ENCODE assay signal across 22 cellular contexts in genomic region chr1:1601564-1602320, GRCh38. TPM values are rescaled to one million over a fixed set of nuclear protein-coding genes. Genes with fewer than 3 reads are reported as not detected.
A peak's percentile ranks its signal among the peaks of the same experiment; 100 is the strongest.
DNase-seq lines count a peak whose midpoint lies in the region; ATAC-seq and TF ChIP-seq lines count a peak whose summit lies in the region.
"Had no signal": no experiment of that assay in that cellular context is flagged by ENCODE, and none has a peak within 500 bp of the region (broad histone marks: within the 10 kb centered on the region; RNA-seq: fewer than 3 reads in every experiment).

No MANE protein-coding gene starts in this region.

- intact Hi-C loops in upper lobe of right lung (cut with DNase I), result no loop called here

- H3K4me3 Mint-ChIP-seq in activated naive CD4-positive, alpha-beta T cell treated with anti-CD3 and anti-CD28 coated beads, Interleukin-2, amount 10 ng/mL, durations not matched to agents 7 days and 5 days, result peak overlapping the region; percentile 7
- peak overlapping the region; percentile 76 for H3K4me3 Mint-ChIP-seq in central memory CD8-positive, alpha-beta T cell
- H3K4me3 Mint-ChIP-seq: HFFc6 had no signal

- ATAC-seq in central memory CD8-positive, alpha-beta T cell (replicated peaks; ENCODE audit: extremely low read depth, poor library complexity, severe bottlenecking), result no peak
- ATAC-seq in upper lobe of right lung (no peak), HG03457 (IDR thresholded peaks at IDR 0.05; ENCODE audit: unreplicated experiment) (no peak), GM18520 (IDR thresholded peaks at IDR 0.05; ENCODE audit: unreplicated experiment) (no peak)
- ATAC-seq: heart right ventricle had no signal

- no peak overlapping the region for H3K27ac Mint-ChIP-seq in activated naive CD4-positive, alpha-beta T cell treated with anti-CD3 and anti-CD28 coated beads, Interleukin-2, amount 10 ng/mL, durations not matched to agents 7 days and 5 days
- H3K27ac Mint-ChIP-seq in central memory CD8-positive, alpha-beta T cell (ENCODE audit: low read depth), result no peak overlapping the region
- H3K27ac Mint-ChIP-seq: activated CD4-positive, alpha-beta memory T cell treated with anti-CD3 and anti-CD28 coated beads, Interleukin-2, amount 10 ng/mL, durations not matched to agents 7 days and 5 days; HFFc6 had no signal

- DNase-seq in activated naive CD4-positive, alpha-beta T cell treated with anti-CD3 and anti-CD28 coated beads, Interleukin-2, amount 10 ng/mL, durations not matched to agents 7 days and 5 days, result no peak
- no peak for DNase-seq in activated naive CD4-positive, alpha-beta T cell (lab: John Stamatoyannopoulos, UW)
- no peak for DNase-seq in central memory CD8-positive, alpha-beta T cell (ENCODE audit: low spot score in 2 of 2)
- peak; percentile 64 for DNase-seq in upper lobe of right lung
- DNase-seq: activated CD4-positive, alpha-beta memory T cell treated with anti-CD3 and anti-CD28 coated beads, Interleukin-2, amount 10 ng/mL, durations not matched to agents 7 days and 5 days; activated CD4-positive, CD25-positive, alpha-beta regulatory T cell; AML-193; effector CD4-positive, alpha-beta T cell; GF-D8; GM23248; heart right ventricle; HFFc6; KG1; mammary epithelial cell; NCI-H1694; NCI-H510A; stimulated activated CD8-positive, alpha-beta memory T cell treated with anti-CD3 and anti-CD28 coated beads, Interleukin-4, amount 100 ng/mL, for 48 hours; trophoblast cell had no signal

- peaks cover 16% of the 10 kb centered on the region for H3K4me1 ChIP-seq in upper lobe of right lung

- TF ChIP-seq CTCF in upper lobe of right lung (IDR thresholded peaks at IDR 0.05), result no peak

- no peak overlapping the region for H3K4me3 ChIP-seq in upper lobe of right lung
- H3K4me3 ChIP-seq: GM23248, heart right ventricle had no signal

- H3K36me3 Mint-ChIP-seq in activated naive CD4-positive, alpha-beta T cell treated with anti-CD3 and anti-CD28 coated beads, Interleukin-2, amount 10 ng/mL, durations not matched to agents 7 days and 5 days, result peaks cover 2% of the 10 kb centered on the region
- no peaks in the 10 kb centered on the region for H3K36me3 Mint-ChIP-seq in central memory CD8-positive, alpha-beta T cell (ENCODE audit: insufficient read depth)

- no peaks in the 10 kb centered on the region for H3K9me3 ChIP-seq in upper lobe of right lung
- H3K9me3 ChIP-seq: heart right ventricle, neutrophil had no signal

- no peaks in the 10 kb centered on the region for H3K36me3 ChIP-seq in upper lobe of right lung
- H3K36me3 ChIP-seq: heart right ventricle, neutrophil had no signal

- peaks cover 15% of the 10 kb centered on the region for H3K4me1 Mint-ChIP-seq in activated naive CD4-positive, alpha-beta T cell treated with anti-CD3 and anti-CD28 coated beads, Interleukin-2, amount 10 ng/mL, durations not matched to agents 7 days and 5 days
- H3K4me1 Mint-ChIP-seq in central memory CD8-positive, alpha-beta T cell, result peaks cover 7% of the 10 kb centered on the region

- peaks cover 24% of the 10 kb centered on the region for H3K27me3 ChIP-seq in upper lobe of right lung

- CTCF ChIA-PET in activated naive CD4-positive, alpha-beta T cell treated with anti-CD3 and anti-CD28 coated beads, Interleukin-2, amount 10 ng/mL, durations not matched to agents 7 days and 5 days (lab: Charles Lee), result no interaction called here

- H3K27me3 Mint-ChIP-seq in activated naive CD4-positive, alpha-beta T cell treated with anti-CD3 and anti-CD28 coated beads, Interleukin-2, amount 10 ng/mL, durations not matched to agents 7 days and 5 days, result peaks cover 59% of the 10 kb centered on the region
- H3K27me3 Mint-ChIP-seq in central memory CD8-positive, alpha-beta T cell, result no peaks in the 10 kb centered on the region

- no peaks in the 10 kb centered on the region for H3K9me3 Mint-ChIP-seq in activated naive CD4-positive, alpha-beta T cell treated with anti-CD3 and anti-CD28 coated beads, Interleukin-2, amount 10 ng/mL, durations not matched to agents 7 days and 5 days
- H3K9me3 Mint-ChIP-seq in central memory CD8-positive, alpha-beta T cell, result no peaks in the 10 kb centered on the region
- H3K9me3 Mint-ChIP-seq: activated CD4-positive, alpha-beta memory T cell treated with anti-CD3 and anti-CD28 coated beads, Interleukin-2, amount 10 ng/mL, durations not matched to agents 7 days and 5 days; HFFc6 had no signal

- no peak overlapping the region for H3K27ac ChIP-seq in upper lobe of right lung
- H3K27ac ChIP-seq: GM23248, heart right ventricle had no signal

RNA-seq across cellular contexts. Expression of gene FNDC10, which starts 1.8 kb away (rescaled TPM):
- 7.4 TPM for total RNA-seq in upper lobe of right lung
- total RNA-seq: A172 had no signal

RNA-seq across cellular contexts. Expression of gene MIB2, which starts 13.6 kb away (rescaled TPM):
- total RNA-seq in upper lobe of right lung, result 88.7 TPM

RNA-seq across cellular contexts. Expression of gene SSU72, which starts 27.1 kb away (rescaled TPM):
- 125 TPM for total RNA-seq in upper lobe of right lung

RNA-seq across cellular contexts. Expression of gene MMP23B, which starts 30.2 kb away (rescaled TPM):
- total RNA-seq in upper lobe of right lung, result 40.3 TPM
- total RNA-seq: A172, GM23248 had no signal

RNA-seq across cellular contexts. Expression of gene CDK11B, which starts 57.1 kb away (rescaled TPM):
- 24.8 TPM for total RNA-seq in upper lobe of right lung
